ENCODE assay signal across 8 cellular contexts in genomic region chr1:1658583-1659549, GRCh38.
DNase-seq lines count a peak whose midpoint lies in the region; ATAC-seq and TF ChIP-seq lines count a peak whose summit lies in the region.
"Not testable (repeated sequence)": the region's sequence is repeated elsewhere in the genome, so short reads cannot be mapped to it uniquely, and the experiment has no call there.

Gene CDK11B (minus strand): TSS chr1:1659004. CDS start chr1:1657485, 1,519 bp downstream.

- DNase-seq in AG09319 (ENCODE audit: extremely low read depth, low read depth): peak; percentile 75
- DNase-seq in NCI-H345 treated with DMSO at 0.1 percent for 48 hours (lab: John Stamatoyannopoulos, UW; ENCODE audit: unreplicated experiment): peak; percentile 88
- DNase-seq in activated CD4-positive, CD25-positive, alpha-beta regulatory T cell (lab: John Stamatoyannopoulos, UW): peak; percentile 97 to 99 (median 98)
- DNase-seq in central memory CD4-positive, alpha-beta T cell: peak; percentile 98
- DNase-seq in iris pigment epithelial cell (ENCODE audit: low read depth): peak; percentile 97
- peak; percentile 98 for DNase-seq in stimulated activated CD4-positive, alpha-beta T cell treated with anti-CD3 and anti-CD28 coated beads, Interleukin-12 subunit alpha, Interleukin-12 subunit beta, amount 100 ng/mL, for 4 hours

- not testable (repeated sequence) for TF ChIP-seq CTCF in AG09319 (IDR thresholded peaks at IDR 0.05; ENCODE audit: low read depth, low read length)

- peak; percentile 88 for ATAC-seq in GM19025 (IDR thresholded peaks at IDR 0.05; ENCODE audit: low read depth, unreplicated experiment)
- peak; percentile 85 for ATAC-seq in HG03342 (IDR thresholded peaks at IDR 0.05; ENCODE audit: unreplicated experiment)

Comparison
In these comparisons a context has a peak if more than half of its experiments do, and no peak if none do; other contexts are left out.
1. Peak in every context shown above with its lines: DNase-seq and ATAC-seq.